Comparison of ENCODE assay signal across 27 cellular contexts in the genomic region with DNA sequence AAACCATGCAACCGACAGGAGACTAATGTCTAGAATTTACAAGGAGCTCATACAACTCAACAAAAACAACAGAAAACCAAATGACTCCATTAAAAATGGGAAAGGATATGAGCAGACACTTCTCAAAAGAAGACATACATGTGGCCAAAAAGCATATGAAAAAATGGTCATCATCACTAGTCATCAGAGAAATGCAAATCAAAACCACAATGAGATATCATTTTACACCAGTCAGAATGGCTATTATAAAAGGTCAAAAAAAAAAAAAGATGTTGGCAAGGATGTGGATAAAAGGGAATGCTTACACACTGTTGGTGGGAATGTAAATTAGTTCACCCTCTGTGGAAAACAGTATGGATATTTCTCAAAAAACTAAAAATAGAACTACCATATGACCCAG. TPM values are rescaled to one million over a fixed set of nuclear protein-coding genes. Genes with fewer than 3 reads are reported as not detected.
"Had no signal": no experiment of that assay in that cellular context is flagged by ENCODE, and none has a peak within 500 bp of the region (broad histone marks: within the 10 kb centered on the region; RNA-seq: fewer than 3 reads in every experiment).

No MANE protein-coding gene starts in this region.

- H3K9me3 Mint-ChIP-seq: activated B cell treated with CpG ODN at 0.5 μM for 24 hours; activated CD4-positive, alpha-beta T cell treated with anti-CD3 and anti-CD28 coated beads, Interleukin-2, amount 10 ng/mL, durations not matched to agents 24 days and 14 days; activated naive CD4-positive, alpha-beta T cell treated with anti-CD3 and anti-CD28 coated beads, Interleukin-2, amount 50 U/mL, for 24 hours; activated T-cell treated with anti-CD3 and anti-CD28 coated beads, Interleukin-2, amount 50 U/mL, for 24 hours; activated T-helper 1 cell treated with anti-CD3 and anti-CD28 coated beads, Interleukin-12 subunit alpha, Interleukin-12 subunit beta, Interleukin-2, Interleukin-4 antibody, amounts not matched to agents 30 ng/mL and 10 ng/mL and 1 ng/mL, durations not matched to agents 14 hours and 24 hours and 36 hours; central memory CD8-positive, alpha-beta T cell; T-cell had no signal

- H3K4me1 ChIP-seq: body of pancreas had no signal

- H3K36me3 Mint-ChIP-seq: activated CD8-positive, alpha-beta memory T cell treated with anti-CD3 and anti-CD28 coated beads, Interleukin-2, amount 10 ng/mL, durations not matched to agents 7 days and 5 days; activated naive CD4-positive, alpha-beta T cell treated with anti-CD3 and anti-CD28 coated beads, Interleukin-2, amount 50 U/mL, for 24 hours; T-cell had no signal

- H3K4me1 Mint-ChIP-seq: activated B cell treated with CpG ODN at 0.5 μM for 24 hours; activated naive CD4-positive, alpha-beta T cell treated with anti-CD3 and anti-CD28 coated beads, Interleukin-2, amount 50 U/mL, for 24 hours; central memory CD8-positive, alpha-beta T cell; T-cell had no signal

- H3K9me3 ChIP-seq: body of pancreas had no signal

- H3K27me3 ChIP-seq: body of pancreas had no signal

- H3K27ac Mint-ChIP-seq: activated B cell treated with CpG ODN at 0.5 μM for 24 hours; activated CD4-positive, alpha-beta T cell treated with anti-CD3 and anti-CD28 coated beads, Interleukin-2, amount 10 ng/mL, durations not matched to agents 24 days and 14 days; activated CD8-positive, alpha-beta memory T cell treated with anti-CD3 and anti-CD28 coated beads, Interleukin-2, amount 10 ng/mL, durations not matched to agents 7 days and 5 days; activated naive CD4-positive, alpha-beta T cell treated with anti-CD3 and anti-CD28 coated beads, Interleukin-2, amount 50 U/mL, for 24 hours; activated T-cell treated with anti-CD3 and anti-CD28 coated beads, Interleukin-2, amount 50 U/mL, for 24 hours; activated T-helper 1 cell treated with anti-CD3 and anti-CD28 coated beads, Interleukin-12 subunit alpha, Interleukin-12 subunit beta, Interleukin-2, Interleukin-4 antibody, amounts not matched to agents 30 ng/mL and 10 ng/mL and 1 ng/mL, durations not matched to agents 14 hours and 24 hours and 36 hours; T-cell had no signal

- DNase-seq: activated B cell treated with CpG ODN at 0.5 μM for 24 hours; activated CD4-positive, alpha-beta T cell treated with anti-CD3 and anti-CD28 coated beads for 1 hour; activated CD4-positive, alpha-beta T cell treated with anti-CD3 and anti-CD28 coated beads, Interleukin-2, amount 10 ng/mL, durations not matched to agents 24 days and 14 days; activated CD4-positive, alpha-beta T cell treated with anti-CD3 and anti-CD28 coated beads, Interleukin-2, amount 50 U/mL, for 48 hours; activated CD8-positive, alpha-beta memory T cell treated with anti-CD3 and anti-CD28 coated beads, Interleukin-2, amount 10 ng/mL, durations not matched to agents 7 days and 5 days; activated effector memory CD4-positive, alpha-beta T cell treated with Interleukin-2 at 50 U/mL for 16 hours; activated naive CD4-positive, alpha-beta T cell; activated T-cell treated with anti-CD3 and anti-CD28 coated beads, Interleukin-2, amount 50 U/mL, for 24 hours; aorta; body of pancreas; NCI-H1105 treated with DMSO at 0.1 percent for 48 hours; NCI-H1436 treated with DMSO at 0.1 percent for 48 hours; NCI-H187; NCI-H2081; NCI-H446 treated with DMSO at 0.1 percent for 48 hours; NCI-H524 treated with DMSO at 0.1 percent for 48 hours; NCI-H82; RPMI8226; T-cell; T-helper 2 cell; T1000 had no signal

- H3K27me3 Mint-ChIP-seq: activated CD4-positive, alpha-beta T cell treated with anti-CD3 and anti-CD28 coated beads, Interleukin-2, amount 10 ng/mL, durations not matched to agents 24 days and 14 days; activated naive CD4-positive, alpha-beta T cell treated with anti-CD3 and anti-CD28 coated beads, Interleukin-2, amount 50 U/mL, for 24 hours had no signal

- H3K4me3 Mint-ChIP-seq: activated B cell treated with CpG ODN at 0.5 μM for 24 hours; activated CD4-positive, alpha-beta T cell treated with anti-CD3 and anti-CD28 coated beads, Interleukin-2, amount 10 ng/mL, durations not matched to agents 24 days and 14 days; activated CD8-positive, alpha-beta memory T cell treated with anti-CD3 and anti-CD28 coated beads, Interleukin-2, amount 10 ng/mL, durations not matched to agents 7 days and 5 days; activated naive CD4-positive, alpha-beta T cell treated with anti-CD3 and anti-CD28 coated beads, Interleukin-2, amount 50 U/mL, for 24 hours; activated T-cell treated with anti-CD3 and anti-CD28 coated beads, Interleukin-2, amount 50 U/mL, for 24 hours; activated T-helper 1 cell treated with anti-CD3 and anti-CD28 coated beads, Interleukin-12 subunit alpha, Interleukin-12 subunit beta, Interleukin-2, Interleukin-4 antibody, amounts not matched to agents 30 ng/mL and 10 ng/mL and 1 ng/mL, durations not matched to agents 14 hours and 24 hours and 36 hours; central memory CD8-positive, alpha-beta T cell; T-cell had no signal

- H3K4me3 ChIP-seq: body of pancreas, SK-N-MC had no signal

- ATAC-seq: activated CD8-positive, alpha-beta memory T cell treated with anti-CD3 and anti-CD28 coated beads, Interleukin-2, amount 10 ng/mL, durations not matched to agents 7 days and 5 days; body of pancreas; Right ventricle myocardium inferior; T-cell had no signal

- H3K27ac ChIP-seq: body of pancreas, SK-N-MC had no signal

RNA-seq across cellular contexts. Expression of gene CHRDL1, which starts 50.5 kb away (rescaled TPM):
- total RNA-seq: activated B cell treated with CpG ODN at 0.5 μM for 24 hours; activated CD4-positive, alpha-beta T cell treated with anti-CD3 and anti-CD28 coated beads, Interleukin-2, amount 10 ng/mL, durations not matched to agents 24 days and 14 days; activated CD8-positive, alpha-beta memory T cell treated with anti-CD3 and anti-CD28 coated beads, Interleukin-2, amount 10 ng/mL, durations not matched to agents 7 days and 5 days; activated T-helper 1 cell treated with anti-CD3 and anti-CD28 coated beads, Interleukin-12 subunit alpha, Interleukin-12 subunit beta, Interleukin-2, Interleukin-4 antibody, amounts not matched to agents 30 ng/mL and 10 ng/mL and 1 ng/mL, durations not matched to agents 14 hours and 24 hours and 36 hours; OCI-LY7 had no signal
